ENCODE assay signal across 8 cellular contexts in the genomic region with DNA sequence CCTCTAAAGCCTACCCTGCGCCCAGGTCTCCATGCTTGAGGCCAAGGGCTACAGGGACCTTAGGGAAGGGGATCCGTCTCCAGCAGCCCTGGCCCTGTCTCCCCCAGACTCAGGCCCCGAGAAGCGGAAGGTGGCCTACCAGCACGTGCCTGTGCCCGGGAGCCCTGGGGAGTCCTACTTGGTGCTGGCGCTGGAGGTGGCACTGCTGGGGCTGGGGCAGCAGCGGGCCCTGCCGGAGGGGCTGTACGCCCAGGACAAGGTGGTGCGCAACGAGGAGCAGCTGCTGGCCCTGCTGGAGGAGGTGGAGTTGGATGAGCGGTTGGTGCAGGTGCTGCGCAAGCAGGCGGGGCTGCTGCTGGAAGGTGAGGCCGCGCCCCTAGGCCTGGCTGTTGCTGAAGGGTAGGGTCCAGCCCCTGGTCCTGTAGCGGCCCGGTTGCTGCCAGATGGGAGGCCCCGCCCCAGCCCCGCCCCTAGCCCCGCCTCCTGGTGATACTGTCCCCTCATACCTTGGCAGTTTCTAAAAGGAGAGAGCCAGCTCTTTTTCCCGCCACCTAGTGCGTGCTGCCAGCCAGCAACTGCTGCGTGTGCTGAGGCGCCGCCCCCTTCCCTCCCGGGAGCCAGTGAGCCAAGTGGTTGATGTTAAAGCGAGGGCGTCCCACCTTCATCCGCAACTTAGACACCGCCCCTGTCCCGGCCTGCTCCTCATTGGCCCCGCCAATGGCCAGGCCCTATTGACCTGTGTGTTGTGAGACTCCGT. TPM values are rescaled to one million over a fixed set of nuclear protein-coding genes. Genes with fewer than 3 reads are reported as not detected.
DNase-seq lines count a peak whose midpoint lies in the region; ATAC-seq and TF ChIP-seq lines count a peak whose summit lies in the region.

No MANE protein-coding gene starts in this region.

- H3K36me3 Mint-ChIP-seq in activated CD8-positive, alpha-beta memory T cell treated with anti-CD3 and anti-CD28 coated beads, Interleukin-2, amount 10 ng/mL, durations not matched to agents 7 days and 5 days, result peaks cover 5% of the 10 kb centered on the region

- no peaks in the 10 kb centered on the region for H3K27me3 ChIP-seq in WERI-Rb-1 (ENCODE audit: insufficient read depth, low read depth, severe bottlenecking)

- no peak overlapping the region for H3K4me3 Mint-ChIP-seq in activated CD8-positive, alpha-beta memory T cell treated with anti-CD3 and anti-CD28 coated beads, Interleukin-2, amount 10 ng/mL, durations not matched to agents 7 days and 5 days

- H3K27ac Mint-ChIP-seq in activated CD8-positive, alpha-beta memory T cell treated with anti-CD3 and anti-CD28 coated beads, Interleukin-2, amount 10 ng/mL, durations not matched to agents 7 days and 5 days, result no peak overlapping the region

- peaks cover 47% of the 10 kb centered on the region for H3K36me3 ChIP-seq in WERI-Rb-1

- no peaks in the 10 kb centered on the region for H3K27me3 Mint-ChIP-seq in activated CD8-positive, alpha-beta memory T cell treated with anti-CD3 and anti-CD28 coated beads, Interleukin-2, amount 10 ng/mL, durations not matched to agents 7 days and 5 days

- ATAC-seq in HG03280 (IDR thresholded peaks at IDR 0.05; ENCODE audit: unreplicated experiment) (peak; percentile 42), left colon (peak; percentile 86), HG02981 (IDR thresholded peaks at IDR 0.05; ENCODE audit: unreplicated experiment) (no peak), HG03354 (IDR thresholded peaks at IDR 0.05; ENCODE audit: poor library complexity, severe bottlenecking, unreplicated experiment) (no peak)
- ATAC-seq in activated CD8-positive, alpha-beta memory T cell treated with anti-CD3 and anti-CD28 coated beads, Interleukin-2, amount 10 ng/mL, durations not matched to agents 7 days and 5 days, result peak; percentile 67

- no peak overlapping the region for H3K4me3 ChIP-seq in WERI-Rb-1 (ENCODE audit: low read depth, low read length)

- H3K27ac ChIP-seq in 22Rv1, result peak overlapping the region; percentile 84
- H3K27ac ChIP-seq in WERI-Rb-1, result no peak overlapping the region

- DNase-seq in activated CD8-positive, alpha-beta memory T cell treated with anti-CD3 and anti-CD28 coated beads, Interleukin-2, amount 10 ng/mL, durations not matched to agents 7 days and 5 days, result no peak
- DNase-seq in left colon (peak; percentile 90 to 95), WERI-Rb-1 (no peak), NCI-H128 (lab: John Stamatoyannopoulos, UW; ENCODE audit: unreplicated experiment) (no peak)

- peaks cover 6% of the 10 kb centered on the region for H3K4me1 Mint-ChIP-seq in activated CD8-positive, alpha-beta memory T cell treated with anti-CD3 and anti-CD28 coated beads, Interleukin-2, amount 10 ng/mL, durations not matched to agents 7 days and 5 days

- H3K9me3 Mint-ChIP-seq in activated CD8-positive, alpha-beta memory T cell treated with anti-CD3 and anti-CD28 coated beads, Interleukin-2, amount 10 ng/mL, durations not matched to agents 7 days and 5 days (ENCODE audit: low read depth), result no peaks in the 10 kb centered on the region

- intact Hi-C loops in left colon (cut with DNase I, micrococcal nuclease), result no loop called here

- CTCF ChIA-PET in activated CD8-positive, alpha-beta memory T cell treated with anti-CD3 and anti-CD28 coated beads, Interleukin-2, amount 10 ng/mL, durations not matched to agents 7 days and 5 days (lab: Charles Lee), result interaction anchor here (1.2 kb wide), 1 partner anchor 45 kb away, joined by 4 read pairs; no protein-coding TSS in a partner anchor

- H3K9me3 ChIP-seq in WERI-Rb-1 (ENCODE audit: severe bottlenecking), result peaks cover 4% of the 10 kb centered on the region

- TF ChIP-seq CTCF in 22Rv1 (IDR thresholded peaks at IDR 0.05), result peak; percentile 15; the same call in 1 of the 2 replicates
- TF ChIP-seq CTCF in WERI-Rb-1 (IDR thresholded peaks at IDR 0.05; ENCODE audit: low read depth, low read length), result no peak

RNA-seq across cellular contexts. Expression of a gene that starts 22.6 kb away (rescaled TPM):
- 1 to 10 TPM; 8.1 to 8.4 TPM for total RNA-seq in activated CD8-positive, alpha-beta memory T cell treated with anti-CD3 and anti-CD28 coated beads, Interleukin-2, amount 10 ng/mL, durations not matched to agents 7 days and 5 days
- total RNA-seq in left colon, result 1 to 10 TPM; 3.0 TPM

RNA-seq across cellular contexts. Expression of a gene that starts 43.5 kb away (rescaled TPM):
- total RNA-seq in activated CD8-positive, alpha-beta memory T cell treated with anti-CD3 and anti-CD28 coated beads, Interleukin-2, amount 10 ng/mL, durations not matched to agents 7 days and 5 days, result 10 to 100 TPM; 77.7 to 94.0 TPM
- 10 to 100 TPM; 44.9 to 46.7 TPM for total RNA-seq in left colon

RNA-seq across cellular contexts. Expression of a gene that starts 53.5 kb away (rescaled TPM):
- total RNA-seq in activated CD8-positive, alpha-beta memory T cell treated with anti-CD3 and anti-CD28 coated beads, Interleukin-2, amount 10 ng/mL, durations not matched to agents 7 days and 5 days, result 10 to 100 TPM; 51.7 to 59.3 TPM
- total RNA-seq in left colon, result 10 to 100 TPM; 31.3 to 31.8 TPM

RNA-seq across cellular contexts. Expression of a gene that starts 59.1 kb away (rescaled TPM):
- 1 to 10 TPM; 1.1 to 2.8 TPM for total RNA-seq in activated CD8-positive, alpha-beta memory T cell treated with anti-CD3 and anti-CD28 coated beads, Interleukin-2, amount 10 ng/mL, durations not matched to agents 7 days and 5 days
- under 1 TPM in 1 of 2 donors, not detected in 1; 0.56 TPM for total RNA-seq in left colon

Comparison
In these comparisons a context has a peak if more than half of its experiments do, and no peak if none do; other contexts are left out.
1. ATAC-seq: peak in HG03280 (single experiment), activated CD8-positive, alpha-beta memory T cell treated with anti-CD3 and anti-CD28 coated beads, Interleukin-2, amount 10 ng/mL, durations not matched to agents 7 days and 5 days (single experiment) and left colon (single experiment); none in HG02981 (single experiment) and HG03354 (single experiment).
2. DNase-seq: peak in left colon (2 of 2); none in activated CD8-positive, alpha-beta memory T cell treated with anti-CD3 and anti-CD28 coated beads, Interleukin-2, amount 10 ng/mL, durations not matched to agents 7 days and 5 days (single experiment), WERI-Rb-1 (single experiment) and NCI-H128 (single experiment).